Comparison of ENCODE assay signal across 16 cellular contexts in the genomic region with DNA sequence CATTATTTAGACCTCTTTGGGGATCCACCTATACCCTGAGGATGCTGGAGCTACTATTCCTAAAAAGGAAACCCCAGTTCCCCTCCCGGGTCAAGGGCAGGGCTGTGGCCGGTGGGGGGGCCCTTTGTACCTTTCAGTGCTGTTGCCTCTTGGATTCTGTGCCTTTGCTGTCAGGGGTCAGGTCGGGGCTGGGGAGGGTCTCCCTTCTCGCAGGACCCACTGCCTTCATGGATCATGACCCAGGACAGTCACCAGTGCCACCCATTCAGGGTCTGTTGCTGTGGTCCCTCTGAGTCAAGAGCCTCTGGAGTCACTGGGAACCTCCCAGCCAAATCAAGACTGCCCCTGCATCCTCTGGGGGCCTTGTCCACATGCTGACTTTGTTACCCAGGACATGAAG.
DNase-seq lines count a peak whose midpoint lies in the region; ATAC-seq and TF ChIP-seq lines count a peak whose summit lies in the region.
"Had no signal": no experiment of that assay in that cellular context is flagged by ENCODE, and none has a peak within 500 bp of the region (broad histone marks: within the 10 kb centered on the region; RNA-seq: fewer than 3 reads in every experiment).

No MANE protein-coding gene starts in this region.

- H3K79me1 ChIP-seq in IMR-90 (ENCODE audit: low read depth in 1 of 2, low read length in 2 of 2), result no peaks in the 10 kb centered on the region
- no peaks in the 10 kb centered on the region for H3K79me1 ChIP-seq in trophoblast cell (ENCODE audit: low read length)

- H3K4me1 ChIP-seq in IMR-90 (ENCODE audit: control insufficient read depth, insufficient read depth, low read length), result peaks cover 7% of the 10 kb centered on the region; the same call in 1 of the 2 replicates
- peaks cover 15% of the 10 kb centered on the region in 2 experiments for H3K4me1 ChIP-seq in trophoblast cell (ENCODE audit: control insufficient read depth in 1 of 2, insufficient read depth in 2 of 2, low read length in 2 of 2)
- no peaks in the 10 kb centered on the region for H3K4me1 ChIP-seq in upper lobe of right lung
- H3K4me1 ChIP-seq in body of pancreas, result no peaks in the 10 kb centered on the region
- H3K4me1 ChIP-seq: HAP-1 had no signal

- H3K14ac ChIP-seq in IMR-90 (replicated peaks; ENCODE audit: low read depth, low read length) (no peak overlapping the region), trophoblast cell (ENCODE audit: low read length) (no peak overlapping the region)

- peak overlapping the region; percentile 13; the same call in 1 of the 2 replicates for H2AK5ac ChIP-seq in IMR-90 (ENCODE audit: low read depth, low read length)
- H2AK5ac ChIP-seq in trophoblast cell (ENCODE audit: low read length), result peak overlapping the region; percentile 24

- dilution Hi-C loops in IMR-90 (cut with HindIII; ENCODE audit: low sequenced_read_pairs, unreplicated experiment), result no loop called here

- no peak overlapping the region for H2BK5ac ChIP-seq in IMR-90 (ENCODE audit: low read depth, low read length, poor library complexity, severe bottlenecking)
- H2BK5ac ChIP-seq in trophoblast cell (ENCODE audit: low read depth, low read length, poor library complexity), result no peak overlapping the region

- DNase-seq in IMR-90, result no peak
- peak; percentile 40 for DNase-seq in chondrocyte (ENCODE audit: low spot score)
- no peak for DNase-seq in trophoblast cell
- peak; percentile 37 for DNase-seq in upper lobe of right lung
- DNase-seq in body of pancreas, result no peak
- DNase-seq: C1 segment of cervical spinal cord; Calu3; CD4-positive, alpha-beta memory T cell; COR-L47; DMS53; DMS79 treated with DMSO at 0.1 percent for 48 hours; GF-D8; GOT3; HFFc6 had no signal

- H3K4me3 ChIP-seq in IMR-90 (ENCODE audit: insufficient read depth, low read depth, low read length), result no peak overlapping the region
- H3K4me3 ChIP-seq in trophoblast cell (ENCODE audit: low read depth, low read length), result no peak overlapping the region
- H3K4me3 ChIP-seq in upper lobe of right lung, result no peak overlapping the region
- H3K4me3 ChIP-seq in body of pancreas, result no peak overlapping the region
- H3K4me3 ChIP-seq: HAP-1 had no signal

- ATAC-seq in IMR-90 (ENCODE audit: low read depth) (no peak), upper lobe of right lung (no peak), HG03432 (IDR thresholded peaks at IDR 0.05; ENCODE audit: unreplicated experiment) (no peak), body of pancreas (no peak)

- H4K91ac ChIP-seq in IMR-90 (ENCODE audit: insufficient read depth, low read depth, low read length) (no peak overlapping the region), trophoblast cell (ENCODE audit: low read depth, low read length) (no peak overlapping the region)

- H3K27ac ChIP-seq in IMR-90 (ENCODE audit: insufficient read depth, low read length) (no peak overlapping the region), trophoblast cell (ENCODE audit: low read depth, low read length) (no peak overlapping the region), upper lobe of right lung (no peak overlapping the region), body of pancreas (no peak overlapping the region)

- CTCF ChIA-PET in IMR-90 (lab: Yijun Ruan, JAX), result no interaction called here

- H3K36me3 ChIP-seq in IMR-90 (ENCODE audit: control insufficient read depth, insufficient read depth, low read length), result no peaks in the 10 kb centered on the region
- H3K36me3 ChIP-seq in trophoblast cell (ENCODE audit: control insufficient read depth in 1 of 2, insufficient read depth in 2 of 2, low read length in 2 of 2), result no peaks in the 10 kb centered on the region
- no peaks in the 10 kb centered on the region for H3K36me3 ChIP-seq in upper lobe of right lung
- H3K36me3 ChIP-seq in body of pancreas (replicated peaks in 1 of 2; ENCODE audit: insufficient read depth in 1 of 2, low read depth in 2 of 2), result no peaks in the 10 kb centered on the region
- H3K36me3 ChIP-seq: HAP-1 had no signal

- no TSS peak for BruUV-seq in IMR-90 (replicated peaks; lab: Mats Ljungman, UMichigan)

- no peak overlapping the region for H2BK15ac ChIP-seq in IMR-90 (ENCODE audit: low read depth, low read length)

- no peak overlapping the region for H4K12ac ChIP-seq in trophoblast cell (ENCODE audit: low read depth, low read length)

- no peak overlapping the region for H2BK20ac ChIP-seq in IMR-90 (ENCODE audit: low read depth, low read length)

- H2BK120ac ChIP-seq in IMR-90 (ENCODE audit: low read depth, low read length) (no peak overlapping the region), trophoblast cell (ENCODE audit: insufficient read depth, low read length, poor library complexity) (no peak overlapping the region)

- TF ChIP-seq CTCF in IMR-90 (conservative IDR thresholded peaks at IDR 0.05; ENCODE audit: low read depth, low read length), result no peak
- no peak for TF ChIP-seq CTCF in chondrocyte (IDR thresholded peaks at IDR 0.05)
- no peak for TF ChIP-seq CTCF in upper lobe of right lung (IDR thresholded peaks at IDR 0.05)
- no peak for TF ChIP-seq CTCF in body of pancreas (IDR thresholded peaks at IDR 0.05)

- H2BK12ac ChIP-seq in trophoblast cell (ENCODE audit: low read length), result no peak overlapping the region

- H3K4me3 Mint-ChIP-seq in chondrocyte (ENCODE audit: unreplicated experiment), result no peak overlapping the region
- H3K4me3 Mint-ChIP-seq: HFFc6 had no signal

- no peak overlapping the region for H3K9ac ChIP-seq in IMR-90 (ENCODE audit: low read depth, low read length)
- H3K9ac ChIP-seq in trophoblast cell (ENCODE audit: low read length), result no peak overlapping the region

- in situ Hi-C loops in IMR-90 (cut with MboI; ENCODE audit: low sequenced_read_pairs), result no loop called here

- H3K9me3 ChIP-seq in IMR-90 (ENCODE audit: control insufficient read depth, insufficient read depth, low read length), result peaks cover 2% of the 10 kb centered on the region; the same call in 1 of the 2 replicates
- H3K9me3 ChIP-seq in trophoblast cell (ENCODE audit: insufficient read depth, low read depth, low read length), result no peaks in the 10 kb centered on the region
- H3K9me3 ChIP-seq in upper lobe of right lung, result no peaks in the 10 kb centered on the region
- no peaks in the 10 kb centered on the region for H3K9me3 ChIP-seq in body of pancreas
- H3K9me3 ChIP-seq: HAP-1 had no signal

- no peaks in the 10 kb centered on the region for H3K36me3 Mint-ChIP-seq in chondrocyte (ENCODE audit: low read depth)
- H3K36me3 Mint-ChIP-seq: CD4-positive, alpha-beta memory T cell had no signal

- H4K5ac ChIP-seq in IMR-90 (ENCODE audit: low read depth, low read length), result no peak overlapping the region

- H3K4me2 ChIP-seq in IMR-90 (ENCODE audit: low read depth, low read length), result no peak overlapping the region
- no peak overlapping the region for H3K4me2 ChIP-seq in trophoblast cell (ENCODE audit: low read length)

- 100% methylated on average over 1 of the region's 4 CpGs; no CpG with 5 or more reads in 1 of the 2 experiments for WGBS in IMR-90 (ENCODE audit: extremely low coverage in 2 of 2, insufficient read length in 1 of 2), 2 experiments
- no CpG with 5 or more reads among the region's 4 CpGs for WGBS in trophoblast cell (ENCODE audit: extremely low coverage, insufficient coverage, insufficient read length)
- WGBS in body of pancreas, 2 donors, result 85 to 86% methylated on average over 4 of the region's 4 CpGs

- no peak overlapping the region for H4K8ac ChIP-seq in IMR-90 (ENCODE audit: low read depth in 2 of 2, low read length in 2 of 2)
- H4K8ac ChIP-seq in trophoblast cell (ENCODE audit: low read depth, low read length), result no peak overlapping the region

- H2AFZ ChIP-seq in IMR-90 (replicated peaks; ENCODE audit: low read length, poor library complexity) (no peak overlapping the region), trophoblast cell (ENCODE audit: insufficient read depth, low read length, poor library complexity) (no peak overlapping the region)

- TF ChIP-seq POLR2A in IMR-90 (IDR thresholded peaks at IDR 0.05; ENCODE audit: low read depth, low read length) (no peak), body of pancreas (IDR thresholded peaks at IDR 0.05) (no peak)

- H4K20me1 ChIP-seq in IMR-90 (ENCODE audit: insufficient read depth, low read length), result no peaks in the 10 kb centered on the region

- intact Hi-C loops in IMR-90 (cut with micrococcal nuclease), result no loop called here
- intact Hi-C loops in upper lobe of right lung (cut with DNase I), result no loop called here
- intact Hi-C loops in body of pancreas (cut with DNase I), result no loop called here

- H3K18ac ChIP-seq in IMR-90 (ENCODE audit: low read depth, low read length) (no peak overlapping the region), trophoblast cell (ENCODE audit: low read length) (no peak overlapping the region)

- no peak overlapping the region for H3K56ac ChIP-seq in IMR-90 (ENCODE audit: extremely low read depth, insufficient read depth, low read length)

- no peaks in the 10 kb centered on the region for H3K79me2 ChIP-seq in trophoblast cell (ENCODE audit: control insufficient read depth, insufficient read depth, low read length, poor library complexity)

- H3K27ac Mint-ChIP-seq in chondrocyte (ENCODE audit: unreplicated experiment), result no peak overlapping the region
- H3K27ac Mint-ChIP-seq: CD4-positive, alpha-beta memory T cell; HFFc6 had no signal

- no peak overlapping the region for H3K4ac ChIP-seq in IMR-90 (ENCODE audit: low read depth, low read length)
- no peak overlapping the region for H3K4ac ChIP-seq in trophoblast cell (ENCODE audit: low read depth, low read length)

- no peaks in the 10 kb centered on the region for H3K27me3 ChIP-seq in IMR-90 (ENCODE audit: control insufficient read depth, insufficient read depth, low read length)
- no peaks in the 10 kb centered on the region for H3K27me3 ChIP-seq in trophoblast cell (ENCODE audit: insufficient read depth, low read length)
- no peaks in the 10 kb centered on the region for H3K27me3 ChIP-seq in upper lobe of right lung
- H3K27me3 ChIP-seq in body of pancreas, result no peaks in the 10 kb centered on the region

- H2AK9ac ChIP-seq in IMR-90 (replicated peaks; ENCODE audit: low read depth, low read length, poor library complexity), result no peak overlapping the region

- peaks cover 4% of the 10 kb centered on the region; the same call in 1 of the 2 replicates for H3K9me1 ChIP-seq in IMR-90 (ENCODE audit: insufficient read depth, low read length)

- H3K23ac ChIP-seq in IMR-90 (ENCODE audit: low read depth, low read length) (no peak overlapping the region), trophoblast cell (ENCODE audit: low read length) (no peak overlapping the region)

- H3K9me3 Mint-ChIP-seq in chondrocyte (ENCODE audit: low read depth), result peaks cover 8% of the 10 kb centered on the region
- H3K9me3 Mint-ChIP-seq: HFFc6 had no signal

- TF ChIP-seq RAD21 in IMR-90 (IDR thresholded peaks at IDR 0.05; ENCODE audit: low read length), result no peak

- H3K4me1 Mint-ChIP-seq in chondrocyte (ENCODE audit: low read depth), result peaks cover under 1% of the 10 kb centered on the region

- peaks cover 2% of the 10 kb centered on the region for H3K27me3 Mint-ChIP-seq in chondrocyte (ENCODE audit: low read depth)

- POLR2A ChIA-PET in IMR-90 (lab: Charles Lee; ENCODE audit: unreplicated experiment), result no interaction called here

TF ChIP-seq in IMR-90, 13 proteins besides CTCF, POLR2A, EP300 and RAD21 (continues in another document):
- TF ChIP-seq FOS (IDR thresholded peaks at IDR 0.05; ENCODE audit: low read depth, low read length) (no peak), CEBPB (IDR thresholded peaks at IDR 0.05; ENCODE audit: low read depth, low read length) (no peak), RFX5 (IDR thresholded peaks at IDR 0.05; ENCODE audit: low read depth, low read length) (no peak), MXI1 (IDR thresholded peaks at IDR 0.05; ENCODE audit: borderline replicate concordance, low read depth, low read length) (no peak)

Comparison
In these comparisons a context has a peak if more than half of its experiments do, and no peak if none do; other contexts are left out.
1. DNase-seq: peak in chondrocyte (single experiment) and upper lobe of right lung (single experiment); none in IMR-90 (single experiment), trophoblast cell (0 of 2) and body of pancreas (0 of 4).